Comparison of ENCODE assay signal across 25 cellular contexts in genomic region chr1:225155555-225155954, GRCh38.
DNase-seq lines count a peak whose midpoint lies in the region; ATAC-seq, FAIRE-seq and TF ChIP-seq lines count a peak whose summit lies in the region.
"Had no signal": no experiment of that assay in that cellular context is flagged by ENCODE, and none has a peak within 500 bp of the region (broad histone marks: within the 10 kb centered on the region; RNA-seq: fewer than 3 reads in every experiment).

No MANE protein-coding gene starts in this region.

- DNase-seq in Jurkat, Clone E6-1 (ENCODE audit: low read depth, low spot score): peak; percentile 30
- DNase-seq in endothelial cell of umbilical vein (ENCODE audit: low read depth, low spot score) (no peak), ecto neural progenitor cell (ENCODE audit: low spot score) (no peak), HEK293T (ENCODE audit: extremely low spot score) (no peak)
- DNase-seq: CD8-positive, alpha-beta memory T cell; DMS79 treated with DMSO at 0.1 percent for 48 hours; H7; HFFc6; Karpas-422; NCI-H1105 treated with DMSO at 0.1 percent for 48 hours; NCI-H146; NCI-H1930; NCI-H2107; NCI-H446; NCI-H524 treated with DMSO at 0.1 percent for 48 hours; NCI-H82; SHP77 had no signal

- H3K4me3 ChIP-seq in BLaER1 (no peak overlapping the region), endothelial cell of umbilical vein (replicated peaks in 1 of 3; ENCODE audit: insufficient read depth in 1 of 3, low read depth in 1 of 3, low read length in 3 of 3) (no peak overlapping the region)
- H3K4me3 ChIP-seq in Jurkat, Clone E6-1 (ENCODE audit: low read length): no peak overlapping the region
- H3K4me3 ChIP-seq: GM23248 had no signal

- H3K27ac ChIP-seq in BLaER1: no peak overlapping the region
- peak overlapping the region; percentile 24 for H3K27ac ChIP-seq in endothelial cell of umbilical vein (ENCODE audit: insufficient read depth, low read depth, low read length)
- H3K27ac ChIP-seq: C4-2B, GM23248, RWPE1 had no signal

- no TSS peak for BruUV-seq in endothelial cell of umbilical vein (replicated peaks; lab: Mats Ljungman, UMichigan)

- no peaks in the 10 kb centered on the region for H3K36me3 ChIP-seq in BLaER1
- H3K36me3 ChIP-seq in endothelial cell of umbilical vein (ENCODE audit: control insufficient read depth in 2 of 2, extremely low read depth in 1 of 2, insufficient read depth in 2 of 2, low read length in 2 of 2): no peaks in the 10 kb centered on the region

- H3K9ac ChIP-seq in BLaER1: no peak overlapping the region
- no peak overlapping the region for H3K9ac ChIP-seq in endothelial cell of umbilical vein (replicated peaks; ENCODE audit: extremely low read depth, insufficient read depth, low read length)
- H3K9ac ChIP-seq: GM23248 had no signal

- intact Hi-C loops in endothelial cell of umbilical vein (cut with micrococcal nuclease): no loop called here

- H3K79me2 ChIP-seq in endothelial cell of umbilical vein (ENCODE audit: control insufficient read depth, insufficient read depth, low read length): no peaks in the 10 kb centered on the region

- ATAC-seq in HG02884 (IDR thresholded peaks at IDR 0.05; ENCODE audit: unreplicated experiment): no peak
- ATAC-seq: Panc1 had no signal

- H3K4me1 ChIP-seq in BLaER1: peaks cover 19% of the 10 kb centered on the region
- peaks cover 10% of the 10 kb centered on the region for H3K4me1 ChIP-seq in endothelial cell of umbilical vein (ENCODE audit: control insufficient read depth, extremely low read depth, insufficient read depth, low read length)

- no peaks in the 10 kb centered on the region; the same call in 1 of the 2 replicates for H4K20me1 ChIP-seq in BLaER1
- H4K20me1 ChIP-seq in endothelial cell of umbilical vein (replicated peaks; ENCODE audit: control insufficient read depth, extremely low read depth, insufficient read depth, low read length): no peaks in the 10 kb centered on the region

- H3K9me1 ChIP-seq in endothelial cell of umbilical vein (replicated peaks; ENCODE audit: control insufficient read depth, extremely low read depth, insufficient read depth, low read length): no peaks in the 10 kb centered on the region

- H3K27me3 ChIP-seq in BLaER1 (peaks cover 78% of the 10 kb centered on the region), endothelial cell of umbilical vein (ENCODE audit: control insufficient read depth in 2 of 2, insufficient read depth in 2 of 2, low read length in 2 of 2) (no peaks in the 10 kb centered on the region)

- no peak overlapping the region for H2AFZ ChIP-seq in endothelial cell of umbilical vein (ENCODE audit: low read depth, low read length)
- H2AFZ ChIP-seq: GM23248 had no signal

- CTCF ChIA-PET in endothelial cell of umbilical vein (lab: Charles Lee): no interaction called here
- CTCF ChIA-PET in HEK293T (lab: Yijun Ruan, JAX): no interaction called here

- no peak for TF ChIP-seq CTCF in endothelial cell of umbilical vein (IDR thresholded peaks at IDR 0.05; ENCODE audit: extremely low read depth in 1 of 2, insufficient read depth in 1 of 2, low read depth in 1 of 2, low read length in 2 of 2)

- H3K4me2 ChIP-seq in BLaER1 (peak overlapping the region; percentile 55), endothelial cell of umbilical vein (ENCODE audit: insufficient read depth, low read length) (peak overlapping the region; percentile 69)

- dilution Hi-C loops in endothelial cell of umbilical vein (cut with MboI; ENCODE audit: extremely low pct_ligation_motif_present, low sequenced_read_pairs): no loop called here

- POLR2A ChIA-PET in endothelial cell of umbilical vein (lab: Charles Lee) (no interaction called here), HEK293T (lab: Yijun Ruan, JAX) (no interaction called here)

- H3K9me3 ChIP-seq in BLaER1 (no peaks in the 10 kb centered on the region), endothelial cell of umbilical vein (replicated peaks; ENCODE audit: control insufficient read depth, insufficient read depth, low read length) (no peaks in the 10 kb centered on the region)

- FAIRE-seq in TTC549 (lab: Jason Lieb, UNC) (peak; percentile 23), endothelial cell of umbilical vein (lab: Jason Lieb, UNC) (no peak)
- FAIRE-seq: GM12892 had no signal

- TF ChIP-seq POLR2A in endothelial cell of umbilical vein (IDR thresholded peaks at IDR 0.05; ENCODE audit: low read depth, low read length): no peak

TF ChIP-seq in endothelial cell of umbilical vein, 7 proteins besides CTCF, POLR2A, EP300 and RAD21:
- TF ChIP-seq POLR2AphosphoS5 (IDR thresholded peaks at IDR 0.05; ENCODE audit: insufficient read depth, low read depth, low read length) (no peak), MYC (IDR thresholded peaks at IDR 0.05; ENCODE audit: low read depth, low read length) (no peak), GATA2 (IDR thresholded peaks at IDR 0.05; ENCODE audit: insufficient read depth, insufficient read length, low read depth, low read length) (no peak), MAX (IDR thresholded peaks at IDR 0.05; ENCODE audit: insufficient read depth, insufficient read length) (no peak), FOS (IDR thresholded peaks at IDR 0.05; ENCODE audit: borderline replicate concordance, insufficient read depth, low read length) (no peak), EZH2 (IDR thresholded peaks at IDR 0.05; ENCODE audit: borderline replicate concordance, low read depth, low read length, severe bottlenecking) (no peak), JUN (IDR thresholded peaks at IDR 0.05; ENCODE audit: borderline replicate concordance, insufficient read depth, insufficient read length, low read depth) (no peak)

TF ChIP-seq in HEK293T, 16 proteins besides CTCF, POLR2A, EP300 and RAD21:
- TF ChIP-seq NFRKB (IDR thresholded peaks at IDR 0.05) (no peak), LEF1 (IDR thresholded peaks at IDR 0.05; ENCODE audit: borderline replicate concordance) (no peak), FOXA1 (IDR thresholded peaks at IDR 0.05) (no peak), ELF4 (IDR thresholded peaks at IDR 0.05) (no peak), L3MBTL2 (conservative IDR thresholded peaks at IDR 0.05) (no peak), PKNOX1 (IDR thresholded peaks at IDR 0.05) (no peak), ZNF384 (IDR thresholded peaks at IDR 0.05) (no peak), HDGF (IDR thresholded peaks at IDR 0.05; ENCODE audit: borderline replicate concordance) (no peak), SUZ12 (IDR thresholded peaks at IDR 0.05) (no peak), CTBP1 (IDR thresholded peaks at IDR 0.05; ENCODE audit: borderline replicate concordance) (no peak), ARNT (IDR thresholded peaks at IDR 0.05) (no peak), FOXK2 (IDR thresholded peaks at IDR 0.05) (no peak), SP1 (IDR thresholded peaks at IDR 0.05) (no peak), FOXM1 (IDR thresholded peaks at IDR 0.05; ENCODE audit: borderline replicate concordance) (no peak), TARDBP (IDR thresholded peaks at IDR 0.05) (no peak), BHLHE40 (IDR thresholded peaks at IDR 0.05; ENCODE audit: borderline replicate concordance) (no peak)
TF ChIP-seq in HEK293T: peak in this region for 0.
